Comparison of ENCODE assay signal across 24 cellular contexts in the genomic region with DNA sequence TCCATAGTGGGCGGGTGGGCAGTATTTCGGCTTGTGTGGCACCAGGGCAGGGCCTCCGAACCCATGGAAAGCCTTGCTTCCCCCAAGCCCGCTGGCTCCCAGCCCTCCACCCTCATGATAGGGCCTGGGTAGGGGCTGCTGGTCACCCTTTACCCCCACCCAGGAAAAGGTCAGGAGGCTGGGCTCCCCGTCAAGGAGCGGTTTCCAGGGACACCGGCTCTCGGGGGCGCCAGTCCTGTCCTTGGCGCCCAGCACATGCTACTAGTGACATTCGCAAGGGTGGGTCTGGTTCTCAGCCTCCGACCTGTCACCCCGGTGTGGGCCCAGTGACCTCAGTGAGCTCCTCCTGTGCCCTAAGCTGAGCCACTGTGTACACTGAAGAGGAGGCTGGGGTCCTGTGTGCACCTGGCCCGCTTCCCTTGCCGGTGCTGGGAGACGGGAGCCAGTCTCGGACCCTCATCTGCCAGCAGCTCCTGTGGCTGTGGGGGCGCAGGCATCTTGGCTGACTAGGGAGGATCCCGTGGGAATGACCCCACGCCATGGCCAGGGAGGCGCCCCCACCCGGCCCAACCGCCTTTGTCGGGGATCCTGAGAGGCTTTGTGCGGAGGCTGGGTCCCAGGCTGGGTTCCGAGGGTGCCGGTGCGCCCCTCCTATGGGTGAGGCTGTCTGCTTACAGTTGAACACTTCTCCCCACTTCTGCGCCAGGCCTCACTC. TPM values are rescaled to one million over a fixed set of nuclear protein-coding genes. Genes with fewer than 3 reads are reported as not detected.
DNase-seq lines count a peak whose midpoint lies in the region; ATAC-seq and TF ChIP-seq lines count a peak whose summit lies in the region.
"Had no signal": no experiment of that assay in that cellular context is flagged by ENCODE, and none has a peak within 500 bp of the region (broad histone marks: within the 10 kb centered on the region; RNA-seq: fewer than 3 reads in every experiment).

No MANE protein-coding gene starts in this region.

- H3K79me1 ChIP-seq in H9 (ENCODE audit: insufficient read depth, low read depth, low read length, poor library complexity, severe bottlenecking) (no peaks in the 10 kb centered on the region), neuronal stem cell (ENCODE audit: low read depth, low read length) (peaks cover 33% of the 10 kb centered on the region)

- H3K9me3 ChIP-seq in H9 (ENCODE audit: control insufficient read depth, low read depth, low read length) (no peaks in the 10 kb centered on the region), esophagus muscularis mucosa (no peaks in the 10 kb centered on the region), neuronal stem cell (replicated peaks in 1 of 2; ENCODE audit: control insufficient read depth in 2 of 2, insufficient read depth in 1 of 2, low read depth in 1 of 2, low read length in 2 of 2) (peaks cover 0 to 2% of the 10 kb centered on the region in 2 donors)
- H3K9me3 ChIP-seq: Caco-2, SJCRH30 had no signal

- no peaks in the 10 kb centered on the region for H3K9me3 Mint-ChIP-seq in activated naive CD4-positive, alpha-beta T cell treated with anti-CD3 and anti-CD28 coated beads, Interleukin-2, amount 50 U/mL, for 72 hours
- H3K9me3 Mint-ChIP-seq in H9 = peaks cover 3 to 4% of the 10 kb centered on the region in 2 experiments; a peak in 4 of 5 replicates
- H3K9me3 Mint-ChIP-seq: CD4-positive, CD25-positive, alpha-beta regulatory T cell had no signal

- DNase-seq in activated naive CD4-positive, alpha-beta T cell treated with anti-CD3 and anti-CD28 coated beads, Interleukin-2, amount 50 U/mL, for 72 hours (ENCODE audit: low spot score in 2 of 2) = no peak
- no peak for DNase-seq in activated naive CD4-positive, alpha-beta T cell treated with Interleukin-2 at 50 U/mL for 16 hours
- no peak for DNase-seq in H9
- DNase-seq in esophagus muscularis mucosa (ENCODE audit: extremely low spot score) = no peak
- DNase-seq in neuronal stem cell (ENCODE audit: low spot score) = no peak
- DNase-seq in HT-29 (ENCODE audit: low spot score) = no peak
- no peak for DNase-seq in NCI-H510A (lab: John Stamatoyannopoulos, UW)
- DNase-seq: 8988T; Caco-2; CD4-positive, CD25-positive, alpha-beta regulatory T cell; GM23248; KG1; MV-4-11; NCI-H1417; NCI-H187; NCI-H2107; NCI-H2227 treated with DMSO at 0.1 percent for 48 hours; NCI-H524 treated with DMSO at 0.1 percent for 48 hours; PC-3; RPMI8226; SJCRH30 had no signal

- H4K8ac ChIP-seq in H9 (replicated peaks; ENCODE audit: insufficient read length, low read depth, low read length) = no peak overlapping the region
- no peak overlapping the region for H4K8ac ChIP-seq in neuronal stem cell (ENCODE audit: low read depth, low read length)

- H2BK12ac ChIP-seq in H9 (ENCODE audit: insufficient read length, low read depth, low read length) (no peak overlapping the region), neuronal stem cell (ENCODE audit: low read length) (peak overlapping the region; percentile 24)

- no peaks in the 10 kb centered on the region for H3K27me3 Mint-ChIP-seq in H9 (ENCODE audit: low read depth)
- H3K27me3 Mint-ChIP-seq: B cell; CD4-positive, CD25-positive, alpha-beta regulatory T cell had no signal

- H3K9ac ChIP-seq in H9 (ENCODE audit: extremely low read depth, insufficient read length, low read length) (no peak overlapping the region), neuronal stem cell (ENCODE audit: low read depth, low read length, poor library complexity) (no peak overlapping the region)
- H3K9ac ChIP-seq: GM23248 had no signal

- H3K14ac ChIP-seq in H9 (ENCODE audit: insufficient read depth, low read length) (peak overlapping the region; percentile 58; the same call in 1 of the 2 replicates), neuronal stem cell (ENCODE audit: low read length) (no peak overlapping the region)

- H2BK5ac ChIP-seq in H9 (ENCODE audit: insufficient read length, low read length) (no peak overlapping the region), neuronal stem cell (ENCODE audit: low read length) (no peak overlapping the region)

- H3K4ac ChIP-seq in H9 (ENCODE audit: low read depth, low read length) (no peak overlapping the region), neuronal stem cell (ENCODE audit: low read length) (no peak overlapping the region)

- H3K18ac ChIP-seq in H9 (ENCODE audit: insufficient read length, low read depth, low read length) = no peak overlapping the region
- H3K18ac ChIP-seq in neuronal stem cell (ENCODE audit: low read length) = peak overlapping the region; percentile 94

- H3K4me1 ChIP-seq in H9 (ENCODE audit: insufficient read depth, low read length) = no peaks in the 10 kb centered on the region; the same call in 1 of the 2 replicates
- peaks cover 56 to 81% (median 77%) of the 10 kb centered on the region in 4 donors for H3K4me1 ChIP-seq in esophagus muscularis mucosa
- peaks cover 23 to 32% of the 10 kb centered on the region in 2 donors for H3K4me1 ChIP-seq in neuronal stem cell (ENCODE audit: control insufficient read depth in 2 of 2, insufficient read depth in 1 of 2, low read depth in 1 of 2, low read length in 2 of 2)
- H3K4me1 ChIP-seq: Caco-2 had no signal

- no CpG with 5 or more reads among the region's 29 CpGs for WGBS in H9 (ENCODE audit: extremely low coverage, insufficient read length, low lambda C conversion rate)
- WGBS in esophagus muscularis mucosa = 87% methylated on average over 7 of the region's 29 CpGs
- no CpG with 5 or more reads among the region's 29 CpGs for WGBS in neuronal stem cell (ENCODE audit: extremely low coverage in 2 of 2, insufficient read length in 2 of 2, insufficient replicate concordance in 1 of 2), 2 donors

- H3K79me2 ChIP-seq in H9 (ENCODE audit: insufficient read depth, low read length) = peaks cover 10% of the 10 kb centered on the region; the same call in 1 of the 2 replicates

- H3K36me3 ChIP-seq in esophagus muscularis mucosa (peaks cover 0 to 10% (median 4%) of the 10 kb centered on the region in 4 donors), neuronal stem cell (replicated peaks in 1 of 2; ENCODE audit: control insufficient read depth in 2 of 2, insufficient read depth in 2 of 2, low read length in 2 of 2) (peaks cover 2 to 33% of the 10 kb centered on the region in 2 donors)

- H2BK20ac ChIP-seq in H9 (ENCODE audit: low read depth, low read length, poor library complexity, severe bottlenecking) = no peak overlapping the region

- H2BK15ac ChIP-seq in H9 (ENCODE audit: low read depth, low read length) (no peak overlapping the region), neuronal stem cell (ENCODE audit: low read length) (peak overlapping the region; percentile 30)

- no peak overlapping the region for H3K56ac ChIP-seq in H9 (ENCODE audit: insufficient read length, low read depth, low read length)

- no peak overlapping the region for H4K5ac ChIP-seq in H9 (ENCODE audit: insufficient read length, low read depth, low read length)

- H2AK5ac ChIP-seq in H9 (ENCODE audit: insufficient read length, low read length) (no peak overlapping the region), neuronal stem cell (ENCODE audit: low read depth, low read length) (peak overlapping the region; percentile 76)

- H2BK120ac ChIP-seq in H9 (ENCODE audit: low read depth, low read length, poor library complexity, severe bottlenecking) (no peak overlapping the region), neuronal stem cell (ENCODE audit: low read depth, low read length) (peak overlapping the region; percentile 41)

- H3K27ac ChIP-seq in H9 (ENCODE audit: insufficient read length, low read depth, low read length) (no peak overlapping the region), esophagus muscularis mucosa (replicated peaks in 1 of 4) (peak overlapping the region in 3 of 4 donors; percentile 34 to 72 (median 72)), neuronal stem cell (replicated peaks; ENCODE audit: low read length) (no peak overlapping the region)
- H3K27ac ChIP-seq: GM23248, SJCRH30 had no signal

- no peaks in the 10 kb centered on the region for H4K20me1 ChIP-seq in H9 (ENCODE audit: control insufficient read depth, insufficient read depth, insufficient read length)

- H3K4me3 ChIP-seq in esophagus muscularis mucosa = no peak overlapping the region
- no peak overlapping the region for H3K4me3 ChIP-seq in neuronal stem cell (ENCODE audit: low read length in 2 of 2)
- H3K4me3 ChIP-seq: GM23248, SJCRH30 had no signal

- no peaks in the 10 kb centered on the region for H3K23me2 ChIP-seq in H9 (ENCODE audit: insufficient read length, low read depth, low read length, poor library complexity, severe bottlenecking)

- H3K36me3 Mint-ChIP-seq in activated naive CD4-positive, alpha-beta T cell treated with anti-CD3 and anti-CD28 coated beads, Interleukin-2, amount 50 U/mL, for 72 hours = peaks cover under 1 to 6% of the 10 kb centered on the region in 2 donors
- H3K36me3 Mint-ChIP-seq in H9 (ENCODE audit: insufficient read depth in 1 of 3, low read depth in 3 of 3) = peaks cover 7 to 15% (median 10%) of the 10 kb centered on the region in 3 experiments; a peak in 6 of 7 replicates
- H3K36me3 Mint-ChIP-seq: CD4-positive, CD25-positive, alpha-beta regulatory T cell had no signal

- no peak overlapping the region for H2AFZ ChIP-seq in H9 (ENCODE audit: low read length)
- no peak overlapping the region for H2AFZ ChIP-seq in neuronal stem cell (ENCODE audit: low read length)
- H2AFZ ChIP-seq: GM23248 had no signal

- ATAC-seq in activated naive CD4-positive, alpha-beta T cell treated with anti-CD3 and anti-CD28 coated beads, Interleukin-2, amount 50 U/mL, for 72 hours = peak in 1 of 2 donors; percentile 6
- ATAC-seq in esophagus mucosa = no peak
- ATAC-seq: HCT116 had no signal

- H3K23ac ChIP-seq in H9 (ENCODE audit: insufficient read length, low read depth, low read length) (no peak overlapping the region), neuronal stem cell (ENCODE audit: low read depth, low read length, poor library complexity) (no peak overlapping the region)

- TF ChIP-seq EP300 in esophagus muscularis mucosa (IDR thresholded peaks at IDR 0.05) = no peak

- TF ChIP-seq POLR2A in esophagus muscularis mucosa (IDR thresholded peaks at IDR 0.05; ENCODE audit: low read depth) = no peak

- H3K27ac Mint-ChIP-seq in activated naive CD4-positive, alpha-beta T cell treated with anti-CD3 and anti-CD28 coated beads, Interleukin-2, amount 50 U/mL, for 72 hours = peak overlapping the region; percentile 39 to 74
- no peak overlapping the region; a peak in 1 of 7 replicates for H3K27ac Mint-ChIP-seq in H9
- H3K27ac Mint-ChIP-seq: B cell; CD4-positive, CD25-positive, alpha-beta regulatory T cell had no signal

- no peak overlapping the region for H3K4me3 Mint-ChIP-seq in H9
- H3K4me3 Mint-ChIP-seq: B cell had no signal

- H3K4me1 Mint-ChIP-seq in H9 = peaks cover 20 to 25% of the 10 kb centered on the region in 2 experiments

- H3T11ph ChIP-seq in H9 (ENCODE audit: low read length) = no peak overlapping the region

- intact Hi-C loops in esophagus muscularis mucosa (cut with DNase I) = no loop called here

- TF ChIP-seq CTCF in H9 (conservative IDR thresholded peaks at IDR 0.05) = no peak
- no peak for TF ChIP-seq CTCF in esophagus muscularis mucosa (IDR thresholded peaks at IDR 0.05)

- H3K27me3 ChIP-seq in H9 (ENCODE audit: insufficient read depth, low read length) (no peaks in the 10 kb centered on the region), esophagus muscularis mucosa (no peaks in the 10 kb centered on the region), neuronal stem cell (ENCODE audit: control insufficient read depth in 3 of 3, insufficient read depth in 3 of 3, low read depth in 1 of 3, low read length in 3 of 3) (peaks cover 0 to under 1% (median 0%) of the 10 kb centered on the region in 3 experiments)
- H3K27me3 ChIP-seq: SJCRH30 had no signal

- no peak overlapping the region for H4K91ac ChIP-seq in H9 (ENCODE audit: insufficient read length, low read depth, low read length)
- H4K91ac ChIP-seq in neuronal stem cell (ENCODE audit: low read depth, low read length, poor library complexity) = no peak overlapping the region

- H3K4me2 ChIP-seq in H9 (ENCODE audit: insufficient read depth, insufficient read length, low read length) (no peak overlapping the region), neuronal stem cell (ENCODE audit: insufficient read depth, low read length, poor library complexity, severe bottlenecking) (no peak overlapping the region)

RNA-seq across cellular contexts. Expression of a gene that starts 54.6 kb away (rescaled TPM):
- total RNA-seq in activated naive CD4-positive, alpha-beta T cell treated with anti-CD3 and anti-CD28 coated beads, Interleukin-2, amount 50 U/mL, for 72 hours = 10 to 100 TPM; 26.6 to 43.8 TPM
- total RNA-seq in H9 (2021) (88.8 and 89.5 TPM in 2 replicates), esophagus muscularis mucosa (100 to 1,000 TPM in 2 of 4 donors, 10 to 100 TPM in 2; 70.1 to 190 (median 124) TPM), esophagus mucosa (21.6 TPM)
- 37.5 TPM for polyA plus RNA-seq in neuronal stem cell (2013, experiment 1 of 2)
- polyA plus RNA-seq in neuronal stem cell (2013, experiment 2 of 2) = 41.3 TPM
- total RNA-seq in HT-29 (2014; rRNA removed; shearing (Covaris generic)) = 12.1 and 15.2 TPM in 2 replicates

Comparison
In these comparisons a context has a peak if more than half of its experiments do, and no peak if none do; other contexts are left out.
1. H3K27ac Mint-ChIP-seq: peak in activated naive CD4-positive, alpha-beta T cell treated with anti-CD3 and anti-CD28 coated beads, Interleukin-2, amount 50 U/mL, for 72 hours (2 of 2); none in H9 (0 of 3).
2. H3K27ac ChIP-seq: peak in esophagus muscularis mucosa (3 of 4); none in H9 (single experiment) and neuronal stem cell (single experiment).